Comparison of ENCODE assay signal across 1 cellular context in the genomic region with DNA sequence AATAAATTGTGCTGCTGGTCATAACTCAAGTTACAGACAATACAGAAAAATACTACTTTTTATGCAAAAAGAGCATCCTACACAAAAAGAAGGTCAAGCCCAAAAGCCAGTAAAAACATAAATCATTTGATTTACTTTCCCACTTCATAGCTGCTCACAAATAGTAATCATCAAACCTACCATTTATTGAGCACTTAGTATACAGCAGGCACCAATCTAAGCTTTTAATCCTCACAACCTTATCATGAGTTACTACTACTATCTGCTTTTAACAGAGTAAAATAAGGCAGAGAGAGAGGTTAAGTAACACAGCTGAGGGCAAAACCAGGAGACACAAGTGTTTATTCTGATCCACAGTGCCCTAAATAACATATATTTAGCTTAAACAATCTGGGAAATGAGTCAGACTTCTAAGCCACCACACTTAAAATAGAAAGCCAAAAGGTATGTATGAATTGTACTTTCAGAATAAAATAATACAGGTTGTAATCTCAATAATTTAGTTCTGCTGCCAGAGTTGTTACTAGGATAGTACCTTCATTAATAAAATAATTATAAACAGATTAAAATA.
TF ChIP-seq lines count a peak whose summit lies in the region.

No MANE protein-coding gene starts in this region.

TF ChIP-seq in endothelial cell of umbilical vein, 7 proteins besides CTCF, POLR2A, EP300 and RAD21:
- TF ChIP-seq MYC (IDR thresholded peaks at IDR 0.05; ENCODE audit: low read depth, low read length) (no peak), GATA2 (IDR thresholded peaks at IDR 0.05; ENCODE audit: insufficient read depth, insufficient read length, low read depth, low read length) (no peak), EZH2 (IDR thresholded peaks at IDR 0.05; ENCODE audit: borderline replicate concordance, low read depth, low read length, severe bottlenecking) (no peak), FOS (IDR thresholded peaks at IDR 0.05; ENCODE audit: borderline replicate concordance, insufficient read depth, low read length) (no peak), POLR2AphosphoS5 (IDR thresholded peaks at IDR 0.05; ENCODE audit: insufficient read depth, low read depth, low read length) (no peak), JUN (IDR thresholded peaks at IDR 0.05; ENCODE audit: borderline replicate concordance, insufficient read depth, insufficient read length, low read depth) (no peak)
- TF ChIP-seq, protein P1, sequence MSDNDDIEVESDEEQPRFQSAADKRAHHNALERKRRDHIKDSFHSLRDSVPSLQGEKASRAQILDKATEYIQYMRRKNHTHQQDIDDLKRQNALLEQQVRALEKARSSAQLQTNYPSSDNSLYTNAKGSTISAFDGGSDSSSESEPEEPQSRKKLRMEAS (IDR thresholded peaks at IDR 0.05; ENCODE audit: insufficient read depth, insufficient read length): no peak
TF ChIP-seq in endothelial cell of umbilical vein: peak in this region for 0.
